Comparison of ENCODE assay signal across 8 cellular contexts in the genomic region with DNA sequence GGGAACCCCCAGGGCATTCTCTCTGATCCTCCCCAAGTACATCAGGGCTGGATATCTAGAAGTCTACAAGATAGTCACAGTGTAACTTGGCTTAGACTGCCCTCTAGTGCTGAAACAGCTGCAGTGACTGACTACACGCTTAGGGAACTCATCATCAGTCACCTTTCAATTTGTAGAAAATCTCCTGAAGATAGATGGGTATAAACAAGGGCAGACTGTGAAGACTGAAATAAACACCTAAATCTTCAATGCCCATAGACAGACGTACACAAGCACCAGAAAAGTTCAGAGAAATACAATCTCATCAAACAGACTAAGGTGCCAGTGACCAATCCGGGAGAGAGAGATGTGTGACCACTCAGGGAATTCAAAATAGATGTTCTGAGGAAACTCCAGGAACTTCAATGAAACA. TPM values are rescaled to one million over a fixed set of nuclear protein-coding genes. Genes with fewer than 3 reads are reported as not detected.
DNase-seq lines count a peak whose midpoint lies in the region; ATAC-seq and TF ChIP-seq lines count a peak whose summit lies in the region.

No MANE protein-coding gene starts in this region.

- TF ChIP-seq POLR2A in body of pancreas (IDR thresholded peaks at IDR 0.05), result no peak

- peak; percentile 77 for DNase-seq in EL
- peak; percentile 37 for DNase-seq in MG63
- peak; percentile 62 to 73 (median 68) for DNase-seq in body of pancreas
- peak; percentile 54 to 67 (median 61) for DNase-seq in immature natural killer cell
- peak; percentile 17 to 33 for DNase-seq in stimulated activated CD4-positive, alpha-beta T cell treated with anti-CD3 and anti-CD28 coated beads, Interleukin-1b, Interleukin-23, amount 100 ng/mL, for 4 hours (ENCODE audit: low read depth in 2 of 2)

- H3K4me3 Mint-ChIP-seq in immature natural killer cell, result no peak overlapping the region

- peak; percentile 92 for ATAC-seq in GM21723 (IDR thresholded peaks at IDR 0.05; ENCODE audit: unreplicated experiment)
- peak; percentile 89 for ATAC-seq in body of pancreas
- ATAC-seq in GM19328 (IDR thresholded peaks at IDR 0.05; ENCODE audit: unreplicated experiment), result no peak

- no peaks in the 10 kb centered on the region for H3K9me2 ChIP-seq in SU-DHL-6 (replicated peaks; ENCODE audit: insufficient read depth, low read length)

- no peaks in the 10 kb centered on the region for H3K4me1 ChIP-seq in body of pancreas

- peaks cover 0 to 2% (median 0%) of the 10 kb centered on the region in 3 donors for H3K27me3 Mint-ChIP-seq in immature natural killer cell (ENCODE audit: low read depth in 3 of 3)

- intact Hi-C loops in body of pancreas (cut with DNase I), result no loop called here

- peaks cover 8 to 14% of the 10 kb centered on the region in 2 donors for H3K4me1 Mint-ChIP-seq in immature natural killer cell

- H3K36me3 ChIP-seq in MG63 (peaks cover 15% of the 10 kb centered on the region; the same call in 1 of the 2 replicates), SU-DHL-6 (ENCODE audit: low read length) (peaks cover 9% of the 10 kb centered on the region; the same call in 1 of the 2 replicates), body of pancreas (replicated peaks in 1 of 2; ENCODE audit: insufficient read depth in 1 of 2, low read depth in 2 of 2) (no peaks in the 10 kb centered on the region)

- no peak overlapping the region for H3K4me2 ChIP-seq in SU-DHL-6 (ENCODE audit: low read depth, low read length, poor library complexity, severe bottlenecking)

- 54 to 64% methylated on average over 3 of the region's 3 CpGs for WGBS in body of pancreas, 2 donors

- peaks cover 0 to 3% (median 0%) of the 10 kb centered on the region in 6 donors for H3K9me3 Mint-ChIP-seq in immature natural killer cell

- no peaks in the 10 kb centered on the region for H3F3A ChIP-seq in SU-DHL-6 (ENCODE audit: insufficient read depth)

- no peak overlapping the region for H3K4me3 ChIP-seq in MG63
- no peak overlapping the region for H3K4me3 ChIP-seq in SU-DHL-6 (ENCODE audit: insufficient read depth, low read length, poor library complexity, severe bottlenecking)
- H3K4me3 ChIP-seq in body of pancreas, result no peak overlapping the region

- no peak overlapping the region for H2AFZ ChIP-seq in SU-DHL-6 (ENCODE audit: low read depth, low read length, severe bottlenecking)

- no peaks in the 10 kb centered on the region for H3K27me3 ChIP-seq in MG63
- H3K27me3 ChIP-seq in SU-DHL-6 (ENCODE audit: low read length), result no peaks in the 10 kb centered on the region
- H3K27me3 ChIP-seq in body of pancreas, result no peaks in the 10 kb centered on the region

- no peaks in the 10 kb centered on the region; the same call in 1 of the 2 replicates for H3K9me3 ChIP-seq in MG63
- H3K9me3 ChIP-seq in SU-DHL-6 (ENCODE audit: insufficient read depth, low read length), result peaks cover 4% of the 10 kb centered on the region; the same call in 1 of the 2 replicates
- H3K9me3 ChIP-seq in body of pancreas, result no peaks in the 10 kb centered on the region

- peaks cover 7 to 39% (median 28%) of the 10 kb centered on the region in 3 donors for H3K36me3 Mint-ChIP-seq in immature natural killer cell

- TF ChIP-seq CTCF in SU-DHL-6 (IDR thresholded peaks at IDR 0.05; ENCODE audit: insufficient read depth, low read length, poor library complexity, severe bottlenecking), result peak; percentile 90
- TF ChIP-seq CTCF in body of pancreas (IDR thresholded peaks at IDR 0.05), result peak; percentile 70 to 87 (median 84)

- H3K79me2 ChIP-seq in SU-DHL-6 (ENCODE audit: insufficient read depth, low read length), result 0 out of 2 replicates have a peak, but pooled peaks cover 3% of the 10 kb centered on the region

- H3K27ac ChIP-seq in SU-DHL-6 (ENCODE audit: low read depth, low read length) (no peak overlapping the region), body of pancreas (no peak overlapping the region)

- no peaks in the 10 kb centered on the region for H4K20me1 ChIP-seq in SU-DHL-6 (ENCODE audit: low read depth, low read length)

- peak overlapping the region in 2 of 6 donors; percentile 11 to 43 for H3K27ac Mint-ChIP-seq in immature natural killer cell

- H3K9ac ChIP-seq in SU-DHL-6 (ENCODE audit: low read length), result no peak overlapping the region

RNA-seq across cellular contexts. Expression of a gene that starts 46.6 kb away (rescaled TPM):
- 4.8 and 12.6 TPM in 2 replicates for total RNA-seq in MG63 (2014; rRNA removed; shearing (Covaris generic); ENCODE audit: low replicate concordance)
- total RNA-seq in body of pancreas, result 1 to 10 TPM in 1 of 2 donors, not detected in 1; 4.2 TPM
- 10 to 100 TPM in 1 of 3 donors, 1 to 10 TPM in 2; 9.2 to 10.2 (median 9.8) TPM for polyA plus RNA-seq in immature natural killer cell

Comparison
In these comparisons a context has a peak if more than half of its experiments do, and no peak if none do; other contexts are left out.
1. DNase-seq: peak in every context shown above with its lines; median percentile 77 in EL; 68 in body of pancreas; 61 in immature natural killer cell; 37 in MG63; 25 in stimulated activated CD4-positive, alpha-beta T cell treated with anti-CD3 and anti-CD28 coated beads, Interleukin-1b, Interleukin-23, amount 100 ng/mL, for 4 hours.